26 cellular contexts compared by ENCODE assay signal in genomic region chr3:169297214-169297613, GRCh38.
"Had no signal": no experiment of that assay in that cellular context is flagged by ENCODE, and none has a peak within 500 bp of the region (broad histone marks: within the 10 kb centered on the region; RNA-seq: fewer than 3 reads in every experiment).

No MANE protein-coding gene starts in this region.

- H3K9me3 ChIP-seq: esophagus muscularis mucosa, heart right ventricle, left ventricle myocardium inferior, prostate gland, sigmoid colon, suprapubic skin, tibial nerve had no signal

- H3K36me3 Mint-ChIP-seq: activated naive CD4-positive, alpha-beta T cell treated with anti-CD3 and anti-CD28 coated beads, Interleukin-2, amount 50 U/mL, for 72 hours; stimulated activated memory B cell treated with anti-CD40 and anti-IgM and Interleukin-4, amounts not matched to agents 10 μg/mL and 1 μg/mL and 100 μg/mL, for 72 hours had no signal

- DNase-seq: activated CD4-positive, alpha-beta T cell treated with anti-CD3 and anti-CD28 coated beads for 4 hours; activated CD4-positive, alpha-beta T cell treated with anti-CD3 and anti-CD28 coated beads, Interleukin-2, amount 50 U/mL, for 4 hours; activated naive CD4-positive, alpha-beta T cell; activated T-cell treated with anti-CD3 and anti-CD28 coated beads for 4 hours; activated T-cell treated with anti-CD3 and anti-CD28 coated beads, Interleukin-2, amount 50 U/mL, for 72 hours; foreskin keratinocyte; heart right ventricle; left ventricle myocardium inferior; mesendoderm; sigmoid colon; stimulated activated CD4-positive, alpha-beta T cell treated with anti-CD3 and anti-CD28 coated beads, Interleukin-1b, Interleukin-23, amount 100 ng/mL, for 48 hours; stimulated activated CD4-positive, alpha-beta T cell treated with anti-CD3 and anti-CD28 coated beads, Interleukin-4, amount 100 ng/mL, for 4 hours; stimulated activated CD8-positive, alpha-beta memory T cell treated with anti-CD3 and anti-CD28 coated beads, Interleukin-4, amount 100 ng/mL, for 48 hours; T-helper 1 cell had no signal

- H3K4me3 Mint-ChIP-seq: activated T-cell treated with anti-CD3 and anti-CD28 coated beads, Interleukin-2, amount 50 U/mL, for 72 hours; nephron; stimulated activated memory B cell treated with anti-CD40 and anti-IgM and Interleukin-4, amounts not matched to agents 10 μg/mL and 1 μg/mL and 100 μg/mL, for 72 hours; T-helper 2 cell treated with Interferon-gamma antibody and Interleukin-4, amounts not matched to agents 5 μg/mL and 100 μg/mL, for 36 hours had no signal

- ATAC-seq: activated naive CD4-positive, alpha-beta T cell treated with anti-CD3 and anti-CD28 coated beads, Interleukin-2, amount 50 U/mL, for 72 hours; activated T-cell treated with anti-CD3 and anti-CD28 coated beads, Interleukin-2, amount 50 U/mL, for 72 hours; foreskin keratinocyte; heart right ventricle; stimulated activated memory B cell treated with anti-CD40 and anti-IgM and Interleukin-4, amounts not matched to agents 10 μg/mL and 1 μg/mL and 100 μg/mL, for 72 hours had no signal

- H3K4me1 Mint-ChIP-seq: stimulated activated memory B cell treated with anti-CD40 and anti-IgM and Interleukin-4, amounts not matched to agents 10 μg/mL and 1 μg/mL and 100 μg/mL, for 72 hours had no signal

- H3K4me1 ChIP-seq: foreskin keratinocyte, prostate gland, sigmoid colon, suprapubic skin, tibial nerve had no signal

- H3K4me3 ChIP-seq: coronary artery, esophagus muscularis mucosa, heart right ventricle, left ventricle myocardium inferior, lung, prostate gland, sigmoid colon, smooth muscle cell, suprapubic skin, tibial nerve had no signal

- H3K27ac Mint-ChIP-seq: activated naive CD4-positive, alpha-beta T cell treated with anti-CD3 and anti-CD28 coated beads, Interleukin-2, amount 50 U/mL, for 72 hours; activated T-cell treated with anti-CD3 and anti-CD28 coated beads, Interleukin-2, amount 50 U/mL, for 72 hours; stimulated activated memory B cell treated with anti-CD40 and anti-IgM and Interleukin-4, amounts not matched to agents 10 μg/mL and 1 μg/mL and 100 μg/mL, for 72 hours; T-helper 2 cell treated with Interferon-gamma antibody and Interleukin-4, amounts not matched to agents 5 μg/mL and 100 μg/mL, for 36 hours had no signal

- H3K36me3 ChIP-seq: esophagus muscularis mucosa, heart right ventricle, left ventricle myocardium inferior, prostate gland, sigmoid colon, suprapubic skin, tibial nerve had no signal

- H3K9me3 Mint-ChIP-seq: activated naive CD4-positive, alpha-beta T cell treated with anti-CD3 and anti-CD28 coated beads, Interleukin-2, amount 50 U/mL, for 72 hours; activated T-cell treated with anti-CD3 and anti-CD28 coated beads, Interleukin-2, amount 50 U/mL, for 72 hours; nephron; T-helper 2 cell treated with Interferon-gamma antibody and Interleukin-4, amounts not matched to agents 5 μg/mL and 100 μg/mL, for 36 hours had no signal

- H3K27ac ChIP-seq: coronary artery, esophagus muscularis mucosa, foreskin keratinocyte, heart right ventricle, left ventricle myocardium inferior, prostate gland, sigmoid colon, suprapubic skin, tibial nerve, VCaP had no signal

- H3K27me3 ChIP-seq: esophagus muscularis mucosa, heart right ventricle, sigmoid colon, suprapubic skin, tibial nerve had no signal
